ENCODE assay signal across 1 cellular context in the genomic region with DNA sequence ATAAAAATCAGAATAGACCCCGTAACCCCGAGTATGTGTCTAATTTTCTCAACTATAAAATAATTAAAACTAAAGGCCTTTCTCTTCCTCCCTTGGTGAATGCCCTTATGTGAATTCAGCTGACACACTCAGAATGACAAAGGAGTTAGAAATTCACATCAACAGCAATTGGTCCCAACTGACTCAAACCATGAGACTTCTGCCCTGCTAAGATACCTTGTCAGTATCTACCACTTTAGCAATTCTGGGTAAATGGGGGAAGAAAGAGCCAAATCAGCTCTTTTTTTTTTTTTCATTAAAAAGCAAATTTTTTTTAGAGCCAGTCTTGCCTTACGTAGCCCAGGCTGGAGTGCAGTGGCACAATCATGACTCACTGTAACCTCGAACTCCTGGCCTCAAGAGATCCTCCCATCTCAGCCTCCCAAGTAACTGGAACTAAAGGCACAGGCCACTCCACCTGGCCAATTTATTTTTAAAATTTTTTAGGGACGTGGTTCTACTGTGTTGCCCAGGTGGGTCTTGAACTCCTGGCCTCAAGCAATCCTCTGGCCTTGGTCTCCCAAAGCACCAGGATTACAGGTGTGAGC.
TF ChIP-seq lines count a peak whose summit lies in the region.

No MANE protein-coding gene starts in this region.

TF ChIP-seq in GM23338, 12 proteins besides CTCF, POLR2A, EP300 and RAD21 (continued from another document):
- TF ChIP-seq JUNB (IDR thresholded peaks at IDR 0.05; ENCODE audit: unreplicated experiment) (no peak), STAT1 (IDR thresholded peaks at IDR 0.05; ENCODE audit: unreplicated experiment) (no peak), ZNF114 (CRISPR knock-in tag; IDR thresholded peaks at IDR 0.05) (no peak), EZH2 (IDR thresholded peaks at IDR 0.05; ENCODE audit: low read depth, unreplicated experiment) (no peak)
- TF ChIP-seq, protein P1, sequence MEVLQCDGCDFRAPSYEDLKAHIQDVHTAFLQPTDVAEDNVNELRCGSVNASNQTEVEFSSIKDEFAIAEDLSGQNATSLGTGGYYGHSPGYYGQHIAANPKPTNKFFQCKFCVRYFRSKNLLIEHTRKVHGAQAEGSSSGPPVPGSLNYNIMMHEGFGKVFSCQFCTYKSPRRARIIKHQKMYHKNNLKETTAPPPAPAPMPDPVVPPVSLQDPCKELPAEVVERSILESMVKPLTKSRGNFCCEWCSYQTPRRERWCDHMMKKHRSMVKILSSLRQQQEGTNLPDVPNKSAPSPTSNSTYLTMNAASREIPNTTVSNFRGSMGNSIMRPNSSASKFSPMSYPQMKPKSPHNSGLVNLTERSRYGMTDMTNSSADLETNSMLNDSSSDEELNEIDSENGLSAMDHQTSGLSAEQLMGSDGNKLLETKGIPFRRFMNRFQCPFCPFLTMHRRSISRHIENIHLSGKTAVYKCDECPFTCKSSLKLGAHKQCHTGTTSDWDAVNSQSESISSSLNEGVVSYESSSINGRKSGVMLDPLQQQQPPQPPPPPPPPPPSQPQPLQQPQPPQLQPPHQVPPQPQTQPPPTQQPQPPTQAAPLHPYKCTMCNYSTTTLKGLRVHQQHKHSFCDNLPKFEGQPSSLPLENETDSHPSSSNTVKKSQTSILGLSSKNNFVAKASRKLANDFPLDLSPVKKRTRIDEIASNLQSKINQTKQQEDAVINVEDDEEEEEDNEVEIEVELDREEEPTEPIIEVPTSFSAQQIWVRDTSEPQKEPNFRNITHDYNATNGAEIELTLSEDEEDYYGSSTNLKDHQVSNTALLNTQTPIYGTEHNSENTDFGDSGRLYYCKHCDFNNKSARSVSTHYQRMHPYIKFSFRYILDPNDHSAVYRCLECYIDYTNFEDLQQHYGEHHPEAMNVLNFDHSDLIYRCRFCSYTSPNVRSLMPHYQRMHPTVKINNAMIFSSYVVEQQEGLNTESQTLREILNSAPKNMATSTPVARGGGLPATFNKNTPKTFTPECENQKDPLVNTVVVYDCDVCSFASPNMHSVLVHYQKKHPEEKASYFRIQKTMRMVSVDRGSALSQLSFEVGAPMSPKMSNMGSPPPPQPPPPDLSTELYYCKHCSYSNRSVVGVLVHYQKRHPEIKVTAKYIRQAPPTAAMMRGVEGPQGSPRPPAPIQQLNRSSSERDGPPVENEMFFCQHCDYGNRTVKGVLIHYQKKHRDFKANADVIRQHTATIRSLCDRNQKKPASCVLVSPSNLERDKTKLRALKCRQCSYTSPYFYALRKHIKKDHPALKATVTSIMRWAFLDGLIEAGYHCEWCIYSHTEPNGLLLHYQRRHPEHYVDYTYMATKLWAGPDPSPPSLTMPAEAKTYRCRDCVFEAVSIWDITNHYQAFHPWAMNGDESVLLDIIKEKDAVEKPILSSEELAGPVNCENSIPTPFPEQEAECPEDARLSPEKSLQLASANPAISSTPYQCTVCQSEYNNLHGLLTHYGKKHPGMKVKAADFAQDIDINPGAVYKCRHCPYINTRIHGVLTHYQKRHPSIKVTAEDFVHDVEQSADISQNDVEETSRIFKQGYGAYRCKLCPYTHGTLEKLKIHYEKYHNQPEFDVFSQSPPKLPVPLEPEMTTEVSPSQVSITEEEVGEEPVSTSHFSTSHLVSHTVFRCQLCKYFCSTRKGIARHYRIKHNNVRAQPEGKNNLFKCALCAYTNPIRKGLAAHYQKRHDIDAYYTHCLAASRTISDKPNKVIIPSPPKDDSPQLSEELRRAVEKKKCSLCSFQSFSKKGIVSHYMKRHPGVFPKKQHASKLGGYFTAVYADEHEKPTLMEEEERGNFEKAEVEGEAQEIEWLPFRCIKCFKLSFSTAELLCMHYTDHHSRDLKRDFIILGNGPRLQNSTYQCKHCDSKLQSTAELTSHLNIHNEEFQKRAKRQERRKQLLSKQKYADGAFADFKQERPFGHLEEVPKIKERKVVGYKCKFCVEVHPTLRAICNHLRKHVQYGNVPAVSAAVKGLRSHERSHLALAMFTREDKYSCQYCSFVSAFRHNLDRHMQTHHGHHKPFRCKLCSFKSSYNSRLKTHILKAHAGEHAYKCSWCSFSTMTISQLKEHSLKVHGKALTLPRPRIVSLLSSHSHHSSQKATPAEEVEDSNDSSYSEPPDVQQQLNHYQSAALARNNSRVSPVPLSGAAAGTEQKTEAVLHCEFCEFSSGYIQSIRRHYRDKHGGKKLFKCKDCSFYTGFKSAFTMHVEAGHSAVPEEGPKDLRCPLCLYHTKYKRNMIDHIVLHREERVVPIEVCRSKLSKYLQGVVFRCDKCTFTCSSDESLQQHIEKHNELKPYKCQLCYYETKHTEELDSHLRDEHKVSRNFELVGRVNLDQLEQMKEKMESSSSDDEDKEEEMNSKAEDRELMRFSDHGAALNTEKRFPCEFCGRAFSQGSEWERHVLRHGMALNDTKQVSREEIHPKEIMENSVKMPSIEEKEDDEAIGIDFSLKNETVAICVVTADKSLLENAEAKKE (CRISPR knock-in tag; IDR thresholded peaks at IDR 0.05): no peak
- TF ChIP-seq, protein P2, sequence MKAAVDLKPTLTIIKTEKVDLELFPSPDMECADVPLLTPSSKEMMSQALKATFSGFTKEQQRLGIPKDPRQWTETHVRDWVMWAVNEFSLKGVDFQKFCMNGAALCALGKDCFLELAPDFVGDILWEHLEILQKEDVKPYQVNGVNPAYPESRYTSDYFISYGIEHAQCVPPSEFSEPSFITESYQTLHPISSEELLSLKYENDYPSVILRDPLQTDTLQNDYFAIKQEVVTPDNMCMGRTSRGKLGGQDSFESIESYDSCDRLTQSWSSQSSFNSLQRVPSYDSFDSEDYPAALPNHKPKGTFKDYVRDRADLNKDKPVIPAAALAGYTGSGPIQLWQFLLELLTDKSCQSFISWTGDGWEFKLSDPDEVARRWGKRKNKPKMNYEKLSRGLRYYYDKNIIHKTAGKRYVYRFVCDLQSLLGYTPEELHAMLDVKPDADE (IDR thresholded peaks at IDR 0.05): no peak
